15 cellular contexts compared by ENCODE assay signal in the genomic region with DNA sequence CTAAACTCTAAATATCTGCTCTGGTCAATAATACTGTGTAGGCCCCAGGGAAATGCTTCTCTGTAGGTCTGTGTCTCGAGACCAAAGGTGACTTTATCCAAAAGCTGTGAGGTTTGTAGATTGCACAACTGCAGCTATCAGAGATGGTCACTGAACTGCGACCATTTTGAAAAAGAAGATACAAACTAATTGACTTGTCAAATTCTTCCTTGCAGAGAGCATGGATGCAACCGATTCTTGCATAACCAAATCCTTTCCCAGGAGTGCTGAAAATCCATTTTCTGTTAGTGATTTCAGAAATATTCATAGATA.
"Had no signal": no experiment of that assay in that cellular context is flagged by ENCODE, and none has a peak within 500 bp of the region (broad histone marks: within the 10 kb centered on the region; RNA-seq: fewer than 3 reads in every experiment).

No MANE protein-coding gene starts in this region.

- H3K9me3 Mint-ChIP-seq: activated CD4-positive, alpha-beta memory T cell treated with anti-CD3 and anti-CD28 coated beads, Interleukin-2, amount 10 ng/mL, durations not matched to agents 7 days and 5 days; activated naive CD4-positive, alpha-beta T cell treated with anti-CD3 and anti-CD28 coated beads for 36 hours; activated T-helper 17 cell treated with anti-CD3 and anti-CD28 coated beads, Interleukin-2, amount 50 U/mL, for 72 hours; central memory CD8-positive, alpha-beta T cell; T-helper 2 cell treated with Interferon-gamma antibody and Interleukin-4, amounts not matched to agents 5 μg/mL and 100 μg/mL, for 36 hours had no signal

- H3K27me3 ChIP-seq: Peyer's patch, SJSA1 had no signal

- H3K9me3 ChIP-seq: Peyer's patch, SJSA1 had no signal

- ATAC-seq: activated CD4-positive, alpha-beta T cell treated with anti-CD3 and anti-CD28 coated beads for 36 hours; activated T-helper 17 cell treated with anti-CD3 and anti-CD28 coated beads, Interleukin-2, amount 50 U/mL, for 72 hours had no signal

- H3K36me3 ChIP-seq: Peyer's patch, SJSA1, WERI-Rb-1 had no signal

- H3K27me3 Mint-ChIP-seq: activated CD4-positive, alpha-beta memory T cell treated with anti-CD3 and anti-CD28 coated beads, Interleukin-2, amount 10 ng/mL, durations not matched to agents 7 days and 5 days had no signal

- H3K4me3 Mint-ChIP-seq: activated CD4-positive, alpha-beta memory T cell treated with anti-CD3 and anti-CD28 coated beads, Interleukin-2, amount 10 ng/mL, durations not matched to agents 7 days and 5 days; activated CD4-positive, alpha-beta T cell treated with anti-CD3 and anti-CD28 coated beads for 36 hours; activated naive CD4-positive, alpha-beta T cell treated with anti-CD3 and anti-CD28 coated beads for 36 hours; activated naive CD8-positive, alpha-beta T cell; activated T-helper 17 cell treated with anti-CD3 and anti-CD28 coated beads, Interleukin-2, amount 50 U/mL, for 72 hours; brain; central memory CD8-positive, alpha-beta T cell; T-helper 2 cell treated with Interferon-gamma antibody and Interleukin-4, amounts not matched to agents 5 μg/mL and 100 μg/mL, for 36 hours had no signal

- H3K4me1 ChIP-seq: Peyer's patch had no signal

- H3K36me3 Mint-ChIP-seq: activated naive CD8-positive, alpha-beta T cell; brain had no signal

- DNase-seq: activated CD4-positive, alpha-beta memory T cell treated with anti-CD3 and anti-CD28 coated beads, Interleukin-2, amount 10 ng/mL, durations not matched to agents 7 days and 5 days; activated gamma-delta T cell; activated T-cell treated with anti-CD3 and anti-CD28 coated beads for 4 hours; NCI-H187 had no signal

- H3K27ac ChIP-seq: Peyer's patch, RWPE1, SJSA1, WERI-Rb-1 had no signal

- H3K4me3 ChIP-seq: Peyer's patch, SJSA1 had no signal

- H3K27ac Mint-ChIP-seq: activated CD4-positive, alpha-beta memory T cell treated with anti-CD3 and anti-CD28 coated beads, Interleukin-2, amount 10 ng/mL, durations not matched to agents 7 days and 5 days; activated CD4-positive, alpha-beta T cell treated with anti-CD3 and anti-CD28 coated beads for 36 hours; activated naive CD4-positive, alpha-beta T cell treated with anti-CD3 and anti-CD28 coated beads for 36 hours; activated naive CD8-positive, alpha-beta T cell; activated T-helper 17 cell treated with anti-CD3 and anti-CD28 coated beads, Interleukin-2, amount 50 U/mL, for 72 hours; T-helper 2 cell treated with Interferon-gamma antibody and Interleukin-4, amounts not matched to agents 5 μg/mL and 100 μg/mL, for 36 hours had no signal

- H3K4me1 Mint-ChIP-seq: activated CD4-positive, alpha-beta memory T cell treated with anti-CD3 and anti-CD28 coated beads, Interleukin-2, amount 10 ng/mL, durations not matched to agents 7 days and 5 days; activated CD4-positive, alpha-beta T cell treated with anti-CD3 and anti-CD28 coated beads for 36 hours; activated T-helper 17 cell treated with anti-CD3 and anti-CD28 coated beads, Interleukin-2, amount 50 U/mL, for 72 hours; central memory CD8-positive, alpha-beta T cell had no signal
